In the genomic region with DNA sequence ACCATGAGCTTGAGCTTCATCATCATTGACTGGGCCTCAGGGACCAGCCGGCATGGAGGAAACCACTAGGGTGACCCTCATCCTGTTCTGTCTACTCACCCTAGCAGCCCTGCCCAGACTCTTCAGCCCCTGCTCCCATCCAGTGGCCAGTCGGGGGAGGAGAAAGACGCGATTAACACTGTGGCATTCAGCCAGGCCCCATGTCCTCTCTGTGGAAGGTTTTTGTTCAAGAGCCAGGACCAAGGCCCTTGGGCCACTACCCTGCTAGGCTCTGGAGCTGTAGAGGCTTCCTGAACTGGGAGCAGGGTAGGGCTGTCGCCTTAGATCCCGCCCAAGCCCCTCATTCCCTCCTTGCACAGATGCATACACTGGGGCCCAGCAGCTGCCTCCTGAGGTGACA, we compare ENCODE assay signal across 18 cellular contexts. TPM values are rescaled to one million over a fixed set of nuclear protein-coding genes. Genes with fewer than 3 reads are reported as not detected.
DNase-seq lines count a peak whose midpoint lies in the region; ATAC-seq and TF ChIP-seq lines count a peak whose summit lies in the region.
"Had no signal": no experiment of that assay in that cellular context is flagged by ENCODE, and none has a peak within 500 bp of the region (broad histone marks: within the 10 kb centered on the region; RNA-seq: fewer than 3 reads in every experiment).

No MANE protein-coding gene starts in this region.

- no peak overlapping the region for H3K9ac ChIP-seq in liver (ENCODE audit: low read depth in 1 of 2, low read length in 2 of 2)

- TF ChIP-seq CTCF in heart left ventricle (IDR thresholded peaks at IDR 0.05) (no peak), liver (IDR thresholded peaks at IDR 0.05; ENCODE audit: low read depth, low read length, missing input control) (no peak), CD14-positive monocyte (IDR thresholded peaks at IDR 0.05) (no peak)

- peaks cover 3 to 20% (median 14%) of the 10 kb centered on the region in 3 donors for H3K27me3 Mint-ChIP-seq in CD14-positive monocyte (ENCODE audit: low read depth in 3 of 3)
- H3K27me3 Mint-ChIP-seq: CD4-positive, alpha-beta T cell had no signal

- intact Hi-C loops in heart left ventricle (cut with DNase I): no loop called here
- intact Hi-C loops in right cardiac atrium (cut with DNase I): no loop called here
- intact Hi-C loops in CD14-positive monocyte (cut with micrococcal nuclease): loop anchor here in 1 of 2 donors (5.0 to 10.0 kb wide), 2 partner anchors 98 to 1175 kb away; no protein-coding TSS in a partner anchor

- DNase-seq in heart left ventricle: no peak
- no peak for DNase-seq in right cardiac atrium
- DNase-seq in stimulated activated effector memory CD8-positive, alpha-beta T cell treated with anti-CD3 and anti-CD28 coated beads, Interleukin-12 subunit alpha, Interleukin-12 subunit beta, amount 100 ng/mL, for 72 hours (ENCODE audit: low spot score in 2 of 2): no peak
- DNase-seq in CD14-positive monocyte (ENCODE audit: low spot score): no peak
- DNase-seq in SW480 (ENCODE audit: low spot score): no peak
- DNase-seq: BE2C; CD4-positive, alpha-beta T cell; GF-D8; H7; HFFc6; KG1; NCI-H1417; NCI-H187 treated with DMSO at 0.1 percent for 48 hours; NCI-H526; PC-9; SJCRH30 had no signal

- 33 to 67% (median 53%) methylated on average over 1 to 6 of the region's 6 CpGs for whole genome bisulfite sequencing in heart left ventricle, 4 donors
- 50% methylated on average over 6 of the region's 6 CpGs for WGBS in right cardiac atrium
- 52% methylated on average over 6 of the region's 6 CpGs for WGBS in liver

- H3K27ac ChIP-seq in heart left ventricle: no peak overlapping the region
- H3K27ac ChIP-seq in right cardiac atrium (ENCODE audit: low read length): no peak overlapping the region
- peak overlapping the region; percentile 3 to 39 for H3K27ac ChIP-seq in liver (ENCODE audit: low read depth in 1 of 2, low read length in 2 of 2)
- H3K27ac ChIP-seq: PC-9, RWPE1, SJCRH30 had no signal

- H3K9me3 Mint-ChIP-seq in stimulated activated effector memory CD8-positive, alpha-beta T cell treated with anti-CD3 and anti-CD28 coated beads, Interleukin-12 subunit alpha, Interleukin-12 subunit beta, amount 100 ng/mL, for 72 hours: no peaks in the 10 kb centered on the region
- no peaks in the 10 kb centered on the region for H3K9me3 Mint-ChIP-seq in CD14-positive monocyte
- H3K9me3 Mint-ChIP-seq: CD4-positive, alpha-beta T cell; HFFc6 had no signal

- H3K27me3 ChIP-seq in heart left ventricle (no peaks in the 10 kb centered on the region), right cardiac atrium (ENCODE audit: control insufficient read depth, insufficient read depth) (no peaks in the 10 kb centered on the region), liver (ENCODE audit: control insufficient read depth in 4 of 4, insufficient read depth in 4 of 4, low read length in 3 of 4) (no peaks in the 10 kb centered on the region)
- H3K27me3 ChIP-seq: BE2C, SJCRH30 had no signal

- H3K4me1 ChIP-seq in heart left ventricle (peaks cover 0 to 6% (median 0%) of the 10 kb centered on the region in 12 donors), right cardiac atrium (ENCODE audit: control insufficient read depth, insufficient read depth, low read length) (peaks cover 3% of the 10 kb centered on the region), liver (ENCODE audit: control insufficient read depth in 4 of 4, insufficient read depth in 4 of 4, low read length in 3 of 4) (peaks cover 4 to 57% (median 38%) of the 10 kb centered on the region in 4 donors)
- H3K4me1 ChIP-seq: BE2C, SJCRH30 had no signal

- H3K36me3 Mint-ChIP-seq in stimulated activated effector memory CD8-positive, alpha-beta T cell treated with anti-CD3 and anti-CD28 coated beads, Interleukin-12 subunit alpha, Interleukin-12 subunit beta, amount 100 ng/mL, for 72 hours: no peaks in the 10 kb centered on the region
- H3K36me3 Mint-ChIP-seq in CD14-positive monocyte: no peaks in the 10 kb centered on the region

- no peak overlapping the region for H3K4me3 ChIP-seq in heart left ventricle
- H3K4me3 ChIP-seq in right cardiac atrium (ENCODE audit: low read length): no peak overlapping the region
- H3K4me3 ChIP-seq in liver (ENCODE audit: low read depth in 1 of 3, low read length in 3 of 3): no peak overlapping the region
- H3K4me3 ChIP-seq: PC-9, SJCRH30 had no signal

- H3K27ac Mint-ChIP-seq in stimulated activated effector memory CD8-positive, alpha-beta T cell treated with anti-CD3 and anti-CD28 coated beads, Interleukin-12 subunit alpha, Interleukin-12 subunit beta, amount 100 ng/mL, for 72 hours: peak overlapping the region; percentile 27
- H3K27ac Mint-ChIP-seq in CD14-positive monocyte: no peak overlapping the region
- H3K27ac Mint-ChIP-seq: CD4-positive, alpha-beta T cell; HFFc6 had no signal

- no peak for TF ChIP-seq POLR2A in heart left ventricle (IDR thresholded peaks at IDR 0.05)

- peaks cover 2% of the 10 kb centered on the region for H3K4me1 Mint-ChIP-seq in stimulated activated effector memory CD8-positive, alpha-beta T cell treated with anti-CD3 and anti-CD28 coated beads, Interleukin-12 subunit alpha, Interleukin-12 subunit beta, amount 100 ng/mL, for 72 hours
- H3K4me1 Mint-ChIP-seq in CD14-positive monocyte: no peaks in the 10 kb centered on the region

- no peak overlapping the region for H3K4me3 Mint-ChIP-seq in stimulated activated effector memory CD8-positive, alpha-beta T cell treated with anti-CD3 and anti-CD28 coated beads, Interleukin-12 subunit alpha, Interleukin-12 subunit beta, amount 100 ng/mL, for 72 hours
- H3K4me3 Mint-ChIP-seq in CD14-positive monocyte: no peak overlapping the region
- H3K4me3 Mint-ChIP-seq: CD4-positive, alpha-beta T cell; HFFc6 had no signal

- peak; percentile 5 to 13 for TF ChIP-seq RAD21 in liver (IDR thresholded peaks at IDR 0.05)

- ATAC-seq in heart left ventricle (peak; percentile 10 to 56 (median 30)), right cardiac atrium (no peak)
- ATAC-seq in stimulated activated effector memory CD8-positive, alpha-beta T cell treated with anti-CD3 and anti-CD28 coated beads, Interleukin-12 subunit alpha, Interleukin-12 subunit beta, amount 100 ng/mL, for 72 hours: no peak

- H3K9me3 ChIP-seq in heart left ventricle (no peaks in the 10 kb centered on the region), right cardiac atrium (ENCODE audit: control insufficient read depth, low read length) (no peaks in the 10 kb centered on the region), liver (ENCODE audit: control insufficient read depth in 4 of 4, low read length in 3 of 4) (no peaks in the 10 kb centered on the region)
- H3K9me3 ChIP-seq: BE2C, SJCRH30 had no signal

- H3K36me3 ChIP-seq in heart left ventricle: no peaks in the 10 kb centered on the region
- H3K36me3 ChIP-seq in liver (ENCODE audit: control insufficient read depth in 4 of 4, insufficient read depth in 3 of 4, low read depth in 1 of 4, low read length in 3 of 4): peaks cover 9 to 13% (median 11%) of the 10 kb centered on the region in 4 donors
- H3K36me3 ChIP-seq: BE2C, SJCRH30 had no signal

TF ChIP-seq in liver, 16 proteins besides CTCF, POLR2A, EP300 and RAD21:
- no peak for TF ChIP-seq SP1 (IDR thresholded peaks at IDR 0.05)

RNA-seq across cellular contexts. Expression of a gene that starts 15.0 kb away (rescaled TPM):
- total RNA-seq in heart left ventricle (10 to 100 TPM in 3 of 9 donors, 1 to 10 TPM in 6; 3.6 to 14.8 (median 8.4) TPM), right cardiac atrium (10 to 100 TPM in 1 of 4 donors, 1 to 10 TPM in 3; 5.0 to 10.4 (median 8.9) TPM), liver (100 to 1,000 TPM in 1 of 2 donors, 10 to 100 TPM in 1; 98.1 to 166 TPM)
- polyA plus RNA-seq in heart left ventricle (1 to 10 TPM; 1.0 to 8.8 TPM), right cardiac atrium (5.4 TPM), liver (100 to 1,000 TPM; 114 to 180 TPM), CD14-positive monocyte (not detected)

RNA-seq across cellular contexts. Expression of a gene that starts 15.9 kb away (rescaled TPM):
- total RNA-seq in heart left ventricle: 100 to 1,000 TPM; 106 to 365 (median 140) TPM
- 100 to 1,000 TPM in 1 of 2 donors, 10 to 100 TPM in 1; 93.2 to 180 TPM for polyA plus RNA-seq in heart left ventricle
- 100 to 1,000 TPM; 129 to 149 (median 148) TPM for total RNA-seq in right cardiac atrium
- polyA plus RNA-seq in right cardiac atrium: 122 TPM
- total RNA-seq in liver: 10 to 100 TPM; 58.3 to 65.0 TPM
- 10 to 100 TPM; 59.5 to 86.3 TPM for polyA plus RNA-seq in liver
- polyA plus RNA-seq in CD14-positive monocyte: 1,000 to 10,000 TPM in 1 of 2 donors, 100 to 1,000 TPM in 1; 914 to 1,165 TPM

RNA-seq across cellular contexts. Expression of a gene that starts 28.7 kb away (rescaled TPM):
- total RNA-seq in heart left ventricle (under 1 TPM in 1 of 9 donors, not detected in 8; 0.40 TPM), right cardiac atrium (not detected), liver (under 1 TPM in 1 of 2 donors, not detected in 1; 0.08 TPM)
- polyA plus RNA-seq in heart left ventricle (not detected), right cardiac atrium (not detected), liver (not detected), CD14-positive monocyte (not detected)
- total RNA-seq: H7, HFFc6, PC-9 had no signal

RNA-seq across cellular contexts. Expression of a gene that starts 48.8 kb away (rescaled TPM):
- total RNA-seq in heart left ventricle (10 to 100 TPM; 12.9 to 60.1 (median 17.8) TPM), right cardiac atrium (10 to 100 TPM; 19.2 to 33.9 (median 29.3) TPM), liver (1 to 10 TPM in 1 of 2 donors, under 1 TPM in 1; 0.56 to 1.5 TPM)
- polyA plus RNA-seq in heart left ventricle (10 to 100 TPM; 21.1 to 37.5 TPM), right cardiac atrium (35.7 TPM), liver (1 to 10 TPM in 1 of 2 donors, under 1 TPM in 1; 0.40 to 1.3 TPM), CD14-positive monocyte (not detected)

RNA-seq across cellular contexts. Expression of a gene that starts 58.8 kb away (rescaled TPM):
- total RNA-seq in heart left ventricle: 10 to 100 TPM in 8 of 9 donors, 1 to 10 TPM in 1; 8.8 to 68.3 (median 31.5) TPM
- polyA plus RNA-seq in heart left ventricle: 10 to 100 TPM in 1 of 2 donors, 1 to 10 TPM in 1; 1.3 to 29.7 TPM
- total RNA-seq in right cardiac atrium: 10 to 100 TPM in 2 of 4 donors, 1 to 10 TPM in 2; 1.4 to 15.7 (median 8.0) TPM
- 14.6 TPM for polyA plus RNA-seq in right cardiac atrium
- total RNA-seq in liver: under 1 TPM in 1 of 2 donors, not detected in 1; 0.08 TPM
- polyA plus RNA-seq in liver: under 1 TPM in 1 of 2 donors, not detected in 1; 0.03 TPM
- not detected for polyA plus RNA-seq in CD14-positive monocyte
- total RNA-seq: SJCRH30 had no signal

Comparison
In these comparisons a context has a peak if more than half of its experiments do, and no peak if none do; other contexts are left out.
1. ATAC-seq: peak in heart left ventricle (4 of 4); none in right cardiac atrium (0 of 2) and stimulated activated effector memory CD8-positive, alpha-beta T cell treated with anti-CD3 and anti-CD28 coated beads, Interleukin-12 subunit alpha, Interleukin-12 subunit beta, amount 100 ng/mL, for 72 hours (single experiment).
2. H3K27ac ChIP-seq: peak in liver (2 of 2); none in heart left ventricle (0 of 12) and right cardiac atrium (single experiment).
3. RNA of a gene that starts 15.0 kb away (polyA plus RNA-seq): 114 to 180 TPM in liver; 1.0 to 8.8 TPM in heart left ventricle, 5.4 TPM in right cardiac atrium (single experiment) and not detected in CD14-positive monocyte; every median in the first group is over 10 times any median in the second.